Comparison of ENCODE assay signal across 8 cellular contexts in the genomic region with DNA sequence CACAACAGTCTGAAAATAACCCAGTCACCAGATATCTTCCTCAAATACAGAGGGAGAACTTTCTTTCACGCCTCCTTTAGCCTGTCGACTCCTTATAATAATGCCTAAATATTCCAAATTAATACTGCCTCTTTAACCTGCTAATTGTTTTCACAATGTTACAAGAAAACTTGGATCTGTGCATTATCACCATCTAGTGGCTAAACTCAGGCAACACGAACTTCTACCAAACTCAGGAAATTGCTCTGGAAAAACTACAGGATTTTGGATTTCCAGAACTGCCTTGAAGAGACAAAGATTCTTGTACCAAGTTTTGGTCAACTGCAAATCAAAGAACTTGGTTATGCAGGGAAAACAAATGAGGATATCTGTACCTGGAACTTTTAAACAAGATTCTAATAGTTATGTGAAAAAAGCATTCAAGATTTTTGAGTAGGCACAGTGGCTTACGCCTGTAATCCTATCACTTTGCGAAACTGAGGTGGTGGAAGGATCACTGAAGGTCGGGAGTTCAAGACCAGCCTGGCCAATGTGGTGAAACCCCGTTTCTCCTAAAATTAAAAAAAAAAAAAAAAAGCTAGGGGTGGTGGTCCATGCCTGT. TPM values are rescaled to one million over a fixed set of nuclear protein-coding genes. Genes with fewer than 3 reads are reported as not detected.
DNase-seq lines count a peak whose midpoint lies in the region; ATAC-seq and TF ChIP-seq lines count a peak whose summit lies in the region.

No MANE protein-coding gene starts in this region.

- H3K9me2 ChIP-seq in HCT116 (ENCODE audit: insufficient read depth), result no peaks in the 10 kb centered on the region

- TF ChIP-seq POLR2A in HCT116 (IDR thresholded peaks at IDR 0.05; ENCODE audit: borderline replicate concordance, extremely low read depth, insufficient read depth, insufficient read length), result no peak

- H3K4me1 ChIP-seq in CD8-positive, alpha-beta T cell (ENCODE audit: insufficient read depth, low read length), result peaks cover 23% of the 10 kb centered on the region
- no peaks in the 10 kb centered on the region for H3K4me1 ChIP-seq in HCT116 (ENCODE audit: control insufficient read depth in 1 of 2, insufficient read depth in 2 of 2, low read length in 2 of 2)

- H3K4me3 Mint-ChIP-seq in CD8-positive, alpha-beta T cell, result no peak overlapping the region

- H3K27me3 ChIP-seq in CD8-positive, alpha-beta T cell (ENCODE audit: insufficient read depth, low read length), result no peaks in the 10 kb centered on the region
- H3K27me3 ChIP-seq in HCT116 (ENCODE audit: insufficient read depth, low read length) (no peaks in the 10 kb centered on the region), WERI-Rb-1 (ENCODE audit: insufficient read depth, low read depth, severe bottlenecking) (no peaks in the 10 kb centered on the region)

- peak; percentile 66 for TF ChIP-seq CTCF in CD8-positive, alpha-beta T cell (IDR thresholded peaks at IDR 0.05)
- TF ChIP-seq CTCF in HCT116 (IDR thresholded peaks at IDR 0.05 in 2 of 3, conservative IDR thresholded peaks at IDR 0.05 in 1 of 3; ENCODE audit: borderline replicate concordance in 1 of 3, insufficient read depth in 1 of 3, low read depth in 2 of 3, low read length in 2 of 3) (peak; percentile 10 to 73 (median 68); a peak in 4 of 6 replicates), WERI-Rb-1 (IDR thresholded peaks at IDR 0.05; ENCODE audit: low read depth, low read length) (peak; percentile 25; the same call in 1 of the 2 replicates)

- no peaks in the 10 kb centered on the region for H3K9me3 ChIP-seq in CD8-positive, alpha-beta T cell (ENCODE audit: low read length)
- H3K9me3 ChIP-seq in HCT116 (ENCODE audit: control insufficient read depth in 1 of 2, insufficient read depth in 1 of 2, low read depth in 1 of 2, low read length in 2 of 2) (no peaks in the 10 kb centered on the region), WERI-Rb-1 (ENCODE audit: severe bottlenecking) (no peaks in the 10 kb centered on the region)

- TF ChIP-seq RAD21 in HCT116 (IDR thresholded peaks at IDR 0.05; ENCODE audit: low read depth), result peak; percentile 44

- CTCF ChIA-PET in CD8-positive, alpha-beta T cell (lab: Charles Lee), result interaction anchor here (0.9 to 2.2 kb wide), 5 partner anchors 9 to 24 kb away, joined by 3 to 11 read pairs (median 4); a partner anchor contains a TSS
- CTCF ChIA-PET in HCT116 (lab: Charles Lee), result interaction anchor here (0.6 to 1.6 kb wide), 3 partner anchors 31 to 591 kb away, joined by 3 read pairs; no protein-coding TSS in a partner anchor

- H3K4me3 ChIP-seq in CD8-positive, alpha-beta T cell (ENCODE audit: low read depth, low read length), result no peak overlapping the region
- H3K4me3 ChIP-seq in HCT116 (replicated peaks in 1 of 2; ENCODE audit: low read depth in 1 of 2, low read length in 2 of 2), result no peak overlapping the region
- no peak overlapping the region for H3K4me3 ChIP-seq in WERI-Rb-1 (ENCODE audit: low read depth, low read length)

- no peaks in the 10 kb centered on the region for H3K9me3 Mint-ChIP-seq in CD8-positive, alpha-beta T cell

- peak overlapping the region; percentile 5 for H3K27ac Mint-ChIP-seq in CD8-positive, alpha-beta T cell

- RAD21 ChIA-PET in HCT116 (lab: Charles Lee; ENCODE audit: low non-redundant PET in 1 of 2, low total read pairs in 2 of 2, uncharacterized antibody in 2 of 2, unreplicated experiment in 2 of 2), result no interaction called here

- no peaks in the 10 kb centered on the region for H3K27me3 Mint-ChIP-seq in CD8-positive, alpha-beta T cell (ENCODE audit: low read depth)

- peaks cover 20% of the 10 kb centered on the region for H3K36me3 ChIP-seq in CD8-positive, alpha-beta T cell (ENCODE audit: insufficient read depth, low read length)
- H3K36me3 ChIP-seq in HCT116 (ENCODE audit: control insufficient read depth in 1 of 2, insufficient read depth in 2 of 2, low read length in 2 of 2) (peaks cover 16 to 19% of the 10 kb centered on the region in 2 experiments; a peak in 3 of 4 replicates), WERI-Rb-1 (no peaks in the 10 kb centered on the region; the same call in 1 of the 2 replicates)

- DNase-seq in CD8-positive, alpha-beta T cell, result no peak
- DNase-seq in HCT116 (ENCODE audit: low read depth, low spot score) (peak; percentile 12), WERI-Rb-1 (no peak), iPS-NIHi7 (ENCODE audit: extremely low spot score) (peak; percentile 26), occipital lobe (lab: John Stamatoyannopoulos, UW) (no peak), 8988T (no peak)

- no peaks in the 10 kb centered on the region for H4K20me1 ChIP-seq in HCT116 (ENCODE audit: insufficient read depth)

- H3K27ac ChIP-seq in CD8-positive, alpha-beta T cell (ENCODE audit: low read depth, low read length), result no peak overlapping the region
- no peak overlapping the region for H3K27ac ChIP-seq in HCT116 (ENCODE audit: low read depth, low read length)
- H3K27ac ChIP-seq in WERI-Rb-1, result no peak overlapping the region

- ATAC-seq in CD8-positive, alpha-beta T cell, result no peak
- ATAC-seq in HCT116 (peak; percentile 59), GM18867 (IDR thresholded peaks at IDR 0.05; ENCODE audit: unreplicated experiment) (no peak), HG03342 (IDR thresholded peaks at IDR 0.05; ENCODE audit: unreplicated experiment) (no peak)

- H2AFZ ChIP-seq in HCT116 (ENCODE audit: low read depth, low read length, poor library complexity, severe bottlenecking), result no peak overlapping the region

- H3K36me3 Mint-ChIP-seq in CD8-positive, alpha-beta T cell, result peaks cover 63% of the 10 kb centered on the region

- no TSS peak for BruUV-seq in HCT116 (replicated peaks; lab: Mats Ljungman, UMichigan)

- no peak overlapping the region for H3K9ac ChIP-seq in HCT116 (ENCODE audit: low read length)

- H3K79me2 ChIP-seq in HCT116 (ENCODE audit: insufficient read depth, low read length), result peaks cover 23% of the 10 kb centered on the region

- H3K4me2 ChIP-seq in HCT116 (ENCODE audit: low read length), result no peak overlapping the region

- POLR2A ChIA-PET in CD8-positive, alpha-beta T cell (lab: Charles Lee), result interaction anchor here (0.5 to 2.1 kb wide), 5 partner anchors 10 to 51 kb away, joined by 3 to 20 read pairs (median 4); a partner anchor contains a TSS
- POLR2A ChIA-PET in HCT116 (lab: Charles Lee), result no interaction called here

- intact Hi-C loops in CD8-positive, alpha-beta T cell (cut with DNase I, micrococcal nuclease), result loop anchor here in 1 of 2 experiments (1.0 kb wide), 1 partner anchor 22 kb away; no protein-coding TSS in a partner anchor
- intact Hi-C loops in HCT116 (cut with micrococcal nuclease), result loop anchor here (10.0 kb wide), 1 partner anchor 1328 kb away; no protein-coding TSS in a partner anchor

- H3K4me1 Mint-ChIP-seq in CD8-positive, alpha-beta T cell (ENCODE audit: low read depth), result peaks cover 53% of the 10 kb centered on the region

TF ChIP-seq in HCT116, 20 proteins besides CTCF, POLR2A, EP300 and RAD21 (continues in another document):
- TF ChIP-seq CBX3 (IDR thresholded peaks at IDR 0.05; ENCODE audit: low read depth) (no peak), SIN3A (IDR thresholded peaks at IDR 0.05; ENCODE audit: low read depth) (no peak), FOSL1 (IDR thresholded peaks at IDR 0.05; ENCODE audit: low read depth) (no peak), YY1 (IDR thresholded peaks at IDR 0.05; ENCODE audit: extremely low read depth, insufficient replicate concordance, low read depth, low read length) (no peak), EZH2phosphoT487 (IDR thresholded peaks at IDR 0.05; ENCODE audit: borderline replicate concordance) (no peak), POLR2AphosphoS5 (IDR thresholded peaks at IDR 0.05; ENCODE audit: low read depth, low read length) (no peak), ZFX (IDR thresholded peaks at IDR 0.05) (no peak), EGR1 (IDR thresholded peaks at IDR 0.05; ENCODE audit: low read depth) (no peak)
- TF ChIP-seq, protein P1, sequence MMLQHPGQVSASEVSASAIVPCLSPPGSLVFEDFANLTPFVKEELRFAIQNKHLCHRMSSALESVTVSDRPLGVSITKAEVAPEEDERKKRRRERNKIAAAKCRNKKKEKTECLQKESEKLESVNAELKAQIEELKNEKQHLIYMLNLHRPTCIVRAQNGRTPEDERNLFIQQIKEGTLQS (IDR thresholded peaks at IDR 0.05), result no peak
- TF ChIP-seq, protein P2, sequence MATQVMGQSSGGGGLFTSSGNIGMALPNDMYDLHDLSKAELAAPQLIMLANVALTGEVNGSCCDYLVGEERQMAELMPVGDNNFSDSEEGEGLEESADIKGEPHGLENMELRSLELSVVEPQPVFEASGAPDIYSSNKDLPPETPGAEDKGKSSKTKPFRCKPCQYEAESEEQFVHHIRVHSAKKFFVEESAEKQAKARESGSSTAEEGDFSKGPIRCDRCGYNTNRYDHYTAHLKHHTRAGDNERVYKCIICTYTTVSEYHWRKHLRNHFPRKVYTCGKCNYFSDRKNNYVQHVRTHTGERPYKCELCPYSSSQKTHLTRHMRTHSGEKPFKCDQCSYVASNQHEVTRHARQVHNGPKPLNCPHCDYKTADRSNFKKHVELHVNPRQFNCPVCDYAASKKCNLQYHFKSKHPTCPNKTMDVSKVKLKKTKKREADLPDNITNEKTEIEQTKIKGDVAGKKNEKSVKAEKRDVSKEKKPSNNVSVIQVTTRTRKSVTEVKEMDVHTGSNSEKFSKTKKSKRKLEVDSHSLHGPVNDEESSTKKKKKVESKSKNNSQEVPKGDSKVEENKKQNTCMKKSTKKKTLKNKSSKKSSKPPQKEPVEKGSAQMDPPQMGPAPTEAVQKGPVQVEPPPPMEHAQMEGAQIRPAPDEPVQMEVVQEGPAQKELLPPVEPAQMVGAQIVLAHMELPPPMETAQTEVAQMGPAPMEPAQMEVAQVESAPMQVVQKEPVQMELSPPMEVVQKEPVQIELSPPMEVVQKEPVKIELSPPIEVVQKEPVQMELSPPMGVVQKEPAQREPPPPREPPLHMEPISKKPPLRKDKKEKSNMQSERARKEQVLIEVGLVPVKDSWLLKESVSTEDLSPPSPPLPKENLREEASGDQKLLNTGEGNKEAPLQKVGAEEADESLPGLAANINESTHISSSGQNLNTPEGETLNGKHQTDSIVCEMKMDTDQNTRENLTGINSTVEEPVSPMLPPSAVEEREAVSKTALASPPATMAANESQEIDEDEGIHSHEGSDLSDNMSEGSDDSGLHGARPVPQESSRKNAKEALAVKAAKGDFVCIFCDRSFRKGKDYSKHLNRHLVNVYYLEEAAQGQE (IDR thresholded peaks at IDR 0.05; ENCODE audit: low read depth), result no peak
- TF ChIP-seq, protein P3, sequence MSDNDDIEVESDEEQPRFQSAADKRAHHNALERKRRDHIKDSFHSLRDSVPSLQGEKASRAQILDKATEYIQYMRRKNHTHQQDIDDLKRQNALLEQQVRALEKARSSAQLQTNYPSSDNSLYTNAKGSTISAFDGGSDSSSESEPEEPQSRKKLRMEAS (IDR thresholded peaks at IDR 0.05), result no peak

RNA-seq across cellular contexts. Expression of a gene that starts 10.8 kb away (rescaled TPM):
- total RNA-seq in CD8-positive, alpha-beta T cell, result 10 to 100 TPM; 23.3 to 23.4 TPM
- 21.4 TPM for total RNA-seq in HCT116 (2021; ENCODE audit: unreplicated experiment)
- polyA plus RNA-seq in HCT116 (2012), result 7.6 and 10.5 TPM in 2 replicates
- 27.8 TPM for total RNA-seq in occipital lobe

RNA-seq across cellular contexts. Expression of a gene that starts 24.3 kb away (rescaled TPM):
- 10 to 100 TPM; 91.3 to 97.0 TPM for total RNA-seq in CD8-positive, alpha-beta T cell
- 24.0 TPM for total RNA-seq in HCT116 (2021; ENCODE audit: unreplicated experiment)
- polyA plus RNA-seq in HCT116 (2012), result 10.7 and 12.7 TPM in 2 replicates
- total RNA-seq in occipital lobe, result 140 TPM

RNA-seq across cellular contexts. Expression of a gene that starts 54.4 kb away (rescaled TPM):
- total RNA-seq in CD8-positive, alpha-beta T cell, result not detected
- total RNA-seq in HCT116 (2021; ENCODE audit: unreplicated experiment), result not detected
- polyA plus RNA-seq in HCT116 (2012), result not detected in 2 replicates
- not detected for total RNA-seq in occipital lobe

Comparison
In these comparisons a context has a peak if more than half of its experiments do, and no peak if none do; other contexts are left out.
1. DNase-seq: peak in HCT116 (single experiment) and iPS-NIHi7 (single experiment); none in CD8-positive, alpha-beta T cell (0 of 7), WERI-Rb-1 (single experiment), occipital lobe (single experiment) and 8988T (single experiment).
2. Peak in every context shown above with its lines, with median percentiles within 50 percentile points of each other: CTCF ChIP-seq.